Comparison of ENCODE assay signal across 1 cellular context in the genomic region with DNA sequence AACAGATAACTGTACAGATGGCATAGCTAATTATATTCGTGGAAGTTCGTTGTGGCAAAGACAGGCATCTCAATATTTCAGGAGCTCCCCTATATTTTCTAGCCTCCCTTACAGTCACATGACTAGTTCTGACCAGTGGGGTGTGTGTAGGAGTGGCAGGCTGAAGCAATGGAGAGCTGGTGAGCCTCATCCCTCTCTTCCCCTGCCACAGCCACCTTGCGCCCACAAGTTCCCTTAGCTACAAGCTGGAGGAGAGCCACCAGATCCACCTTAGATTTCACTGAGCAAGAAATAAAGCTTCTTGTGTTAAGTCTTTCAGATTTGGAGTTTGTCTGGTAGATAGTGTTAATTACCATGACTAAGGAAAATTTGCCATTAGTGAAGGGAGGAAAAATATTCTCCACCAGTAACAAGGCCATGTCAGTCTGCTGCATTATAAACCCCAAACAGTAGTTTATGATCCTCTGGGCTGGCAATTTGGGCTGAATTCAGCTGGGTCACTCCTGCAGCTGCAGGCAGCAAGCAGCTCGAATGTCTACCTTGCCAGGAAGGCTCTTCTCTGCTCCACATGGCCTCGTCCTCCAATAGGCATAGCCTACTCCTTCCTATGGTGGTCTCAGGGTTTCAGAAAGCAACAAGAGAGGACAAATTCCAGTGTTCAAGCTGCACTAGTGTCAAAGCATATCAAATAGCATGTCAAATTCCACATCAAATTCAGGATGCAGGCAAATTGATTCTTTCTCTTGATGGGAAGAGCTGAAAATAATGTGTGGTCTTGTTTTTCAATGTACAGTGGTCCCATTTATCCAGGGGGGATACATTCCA.
TF ChIP-seq lines count a peak whose summit lies in the region.

No MANE protein-coding gene starts in this region.

TF ChIP-seq in HepG2, 621 proteins besides CTCF, POLR2A, EP300 and RAD21 (continued from another document and continues in another):
- no peak; the same call in 1 of the 2 replicates for TF ChIP-seq KDM5B (CRISPR knock-in tag; IDR thresholded peaks at IDR 0.05; ENCODE audit: borderline replicate concordance)
- TF ChIP-seq, protein P1, sequence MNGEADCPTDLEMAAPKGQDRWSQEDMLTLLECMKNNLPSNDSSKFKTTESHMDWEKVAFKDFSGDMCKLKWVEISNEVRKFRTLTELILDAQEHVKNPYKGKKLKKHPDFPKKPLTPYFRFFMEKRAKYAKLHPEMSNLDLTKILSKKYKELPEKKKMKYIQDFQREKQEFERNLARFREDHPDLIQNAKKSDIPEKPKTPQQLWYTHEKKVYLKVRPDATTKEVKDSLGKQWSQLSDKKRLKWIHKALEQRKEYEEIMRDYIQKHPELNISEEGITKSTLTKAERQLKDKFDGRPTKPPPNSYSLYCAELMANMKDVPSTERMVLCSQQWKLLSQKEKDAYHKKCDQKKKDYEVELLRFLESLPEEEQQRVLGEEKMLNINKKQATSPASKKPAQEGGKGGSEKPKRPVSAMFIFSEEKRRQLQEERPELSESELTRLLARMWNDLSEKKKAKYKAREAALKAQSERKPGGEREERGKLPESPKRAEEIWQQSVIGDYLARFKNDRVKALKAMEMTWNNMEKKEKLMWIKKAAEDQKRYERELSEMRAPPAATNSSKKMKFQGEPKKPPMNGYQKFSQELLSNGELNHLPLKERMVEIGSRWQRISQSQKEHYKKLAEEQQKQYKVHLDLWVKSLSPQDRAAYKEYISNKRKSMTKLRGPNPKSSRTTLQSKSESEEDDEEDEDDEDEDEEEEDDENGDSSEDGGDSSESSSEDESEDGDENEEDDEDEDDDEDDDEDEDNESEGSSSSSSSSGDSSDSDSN (CRISPR knock-in tag; IDR thresholded peaks at IDR 0.05) = 0 out of 2 replicates have a peak, but pooled peaks have one; percentile 22
- TF ChIP-seq SUZ12 (IDR thresholded peaks at IDR 0.05; ENCODE audit: low read depth, low read length) = no peak
- TF ChIP-seq, protein P2, sequence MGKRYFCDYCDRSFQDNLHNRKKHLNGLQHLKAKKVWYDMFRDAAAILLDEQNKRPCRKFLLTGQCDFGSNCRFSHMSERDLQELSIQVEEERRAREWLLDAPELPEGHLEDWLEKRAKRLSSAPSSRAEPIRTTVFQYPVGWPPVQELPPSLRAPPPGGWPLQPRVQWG (CRISPR knock-in tag; IDR thresholded peaks at IDR 0.05; ENCODE audit: borderline replicate concordance, low read depth) = no peak
- TF ChIP-seq REL (CRISPR knock-in tag; conservative IDR thresholded peaks at IDR 0.05) = peak; percentile 63; the same call in 1 of the 2 replicates
- TF ChIP-seq YEATS2 (CRISPR knock-in tag; IDR thresholded peaks at IDR 0.05; ENCODE audit: borderline replicate concordance) = no peak
- TF ChIP-seq ZNF382 (CRISPR knock-in tag; IDR thresholded peaks at IDR 0.05; ENCODE audit: borderline replicate concordance) = no peak
- no peak for TF ChIP-seq BCL6 (CRISPR knock-in tag; IDR thresholded peaks at IDR 0.05)
- TF ChIP-seq, protein P3, sequence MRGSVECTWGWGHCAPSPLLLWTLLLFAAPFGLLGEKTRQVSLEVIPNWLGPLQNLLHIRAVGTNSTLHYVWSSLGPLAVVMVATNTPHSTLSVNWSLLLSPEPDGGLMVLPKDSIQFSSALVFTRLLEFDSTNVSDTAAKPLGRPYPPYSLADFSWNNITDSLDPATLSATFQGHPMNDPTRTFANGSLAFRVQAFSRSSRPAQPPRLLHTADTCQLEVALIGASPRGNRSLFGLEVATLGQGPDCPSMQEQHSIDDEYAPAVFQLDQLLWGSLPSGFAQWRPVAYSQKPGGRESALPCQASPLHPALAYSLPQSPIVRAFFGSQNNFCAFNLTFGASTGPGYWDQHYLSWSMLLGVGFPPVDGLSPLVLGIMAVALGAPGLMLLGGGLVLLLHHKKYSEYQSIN (CRISPR knock-in tag; IDR thresholded peaks at IDR 0.05; ENCODE audit: borderline replicate concordance) = no peak
- TF ChIP-seq ONECUT2 (CRISPR knock-in tag; IDR thresholded peaks at IDR 0.05) = no peak
- TF ChIP-seq, protein P4, sequence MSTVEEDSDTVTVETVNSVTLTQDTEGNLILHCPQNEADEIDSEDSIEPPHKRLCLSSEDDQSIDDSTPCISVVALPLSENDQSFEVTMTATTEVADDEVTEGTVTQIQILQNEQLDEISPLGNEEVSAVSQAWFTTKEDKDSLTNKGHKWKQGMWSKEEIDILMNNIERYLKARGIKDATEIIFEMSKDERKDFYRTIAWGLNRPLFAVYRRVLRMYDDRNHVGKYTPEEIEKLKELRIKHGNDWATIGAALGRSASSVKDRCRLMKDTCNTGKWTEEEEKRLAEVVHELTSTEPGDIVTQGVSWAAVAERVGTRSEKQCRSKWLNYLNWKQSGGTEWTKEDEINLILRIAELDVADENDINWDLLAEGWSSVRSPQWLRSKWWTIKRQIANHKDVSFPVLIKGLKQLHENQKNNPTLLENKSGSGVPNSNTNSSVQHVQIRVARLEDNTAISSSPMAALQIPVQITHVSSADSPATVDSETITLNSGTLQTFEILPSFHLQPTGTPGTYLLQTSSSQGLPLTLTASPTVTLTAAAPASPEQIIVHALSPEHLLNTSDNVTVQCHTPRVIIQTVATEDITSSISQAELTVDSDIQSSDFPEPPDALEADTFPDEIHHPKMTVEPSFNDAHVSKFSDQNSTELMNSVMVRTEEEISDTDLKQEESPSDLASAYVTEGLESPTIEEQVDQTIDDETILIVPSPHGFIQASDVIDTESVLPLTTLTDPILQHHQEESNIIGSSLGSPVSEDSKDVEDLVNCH (CRISPR knock-in tag; IDR thresholded peaks at IDR 0.05) = 0 out of 2 replicates have a peak, but pooled peaks have one; percentile 41
- TF ChIP-seq SALL2 (CRISPR knock-in tag; IDR thresholded peaks at IDR 0.05) = no peak; the same call in 1 of the 2 replicates
- TF ChIP-seq ZNF567 (CRISPR knock-in tag; IDR thresholded peaks at IDR 0.05; ENCODE audit: borderline replicate concordance) = no peak
- TF ChIP-seq HIVEP1 (CRISPR knock-in tag; IDR thresholded peaks at IDR 0.05) = no peak
- no peak for TF ChIP-seq YY1 (IDR thresholded peaks at IDR 0.05; ENCODE audit: insufficient read depth, insufficient replicate concordance, low read depth, low read length)
- no peak for TF ChIP-seq NCOA1 (CRISPR knock-in tag; IDR thresholded peaks at IDR 0.05)
- TF ChIP-seq ZFAT (CRISPR knock-in tag; conservative IDR thresholded peaks at IDR 0.05) = no peak
- TF ChIP-seq SIX1 (CRISPR knock-in tag; IDR thresholded peaks at IDR 0.05; ENCODE audit: borderline replicate concordance) = no peak; the same call in 1 of the 2 replicates
- TF ChIP-seq MLLT10 (CRISPR knock-in tag; IDR thresholded peaks at IDR 0.05) = no peak
- no peak for TF ChIP-seq SATB2 (CRISPR knock-in tag; IDR thresholded peaks at IDR 0.05)
- TF ChIP-seq, protein P5, sequence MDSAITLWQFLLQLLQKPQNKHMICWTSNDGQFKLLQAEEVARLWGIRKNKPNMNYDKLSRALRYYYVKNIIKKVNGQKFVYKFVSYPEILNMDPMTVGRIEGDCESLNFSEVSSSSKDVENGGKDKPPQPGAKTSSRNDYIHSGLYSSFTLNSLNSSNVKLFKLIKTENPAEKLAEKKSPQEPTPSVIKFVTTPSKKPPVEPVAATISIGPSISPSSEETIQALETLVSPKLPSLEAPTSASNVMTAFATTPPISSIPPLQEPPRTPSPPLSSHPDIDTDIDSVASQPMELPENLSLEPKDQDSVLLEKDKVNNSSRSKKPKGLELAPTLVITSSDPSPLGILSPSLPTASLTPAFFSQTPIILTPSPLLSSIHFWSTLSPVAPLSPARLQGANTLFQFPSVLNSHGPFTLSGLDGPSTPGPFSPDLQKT (CRISPR knock-in tag; IDR thresholded peaks at IDR 0.05; ENCODE audit: borderline replicate concordance) = no peak
- TF ChIP-seq, protein P6, sequence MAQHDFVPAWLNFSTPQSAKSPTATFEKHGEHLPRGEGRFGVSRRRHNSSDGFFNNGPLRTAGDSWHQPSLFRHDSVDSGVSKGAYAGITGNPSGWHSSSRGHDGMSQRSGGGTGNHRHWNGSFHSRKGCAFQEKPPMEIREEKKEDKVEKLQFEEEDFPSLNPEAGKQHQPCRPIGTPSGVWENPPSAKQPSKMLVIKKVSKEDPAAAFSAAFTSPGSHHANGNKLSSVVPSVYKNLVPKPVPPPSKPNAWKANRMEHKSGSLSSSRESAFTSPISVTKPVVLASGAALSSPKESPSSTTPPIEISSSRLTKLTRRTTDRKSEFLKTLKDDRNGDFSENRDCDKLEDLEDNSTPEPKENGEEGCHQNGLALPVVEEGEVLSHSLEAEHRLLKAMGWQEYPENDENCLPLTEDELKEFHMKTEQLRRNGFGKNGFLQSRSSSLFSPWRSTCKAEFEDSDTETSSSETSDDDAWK (CRISPR knock-in tag; IDR thresholded peaks at IDR 0.05) = no peak
- TF ChIP-seq, protein P7, sequence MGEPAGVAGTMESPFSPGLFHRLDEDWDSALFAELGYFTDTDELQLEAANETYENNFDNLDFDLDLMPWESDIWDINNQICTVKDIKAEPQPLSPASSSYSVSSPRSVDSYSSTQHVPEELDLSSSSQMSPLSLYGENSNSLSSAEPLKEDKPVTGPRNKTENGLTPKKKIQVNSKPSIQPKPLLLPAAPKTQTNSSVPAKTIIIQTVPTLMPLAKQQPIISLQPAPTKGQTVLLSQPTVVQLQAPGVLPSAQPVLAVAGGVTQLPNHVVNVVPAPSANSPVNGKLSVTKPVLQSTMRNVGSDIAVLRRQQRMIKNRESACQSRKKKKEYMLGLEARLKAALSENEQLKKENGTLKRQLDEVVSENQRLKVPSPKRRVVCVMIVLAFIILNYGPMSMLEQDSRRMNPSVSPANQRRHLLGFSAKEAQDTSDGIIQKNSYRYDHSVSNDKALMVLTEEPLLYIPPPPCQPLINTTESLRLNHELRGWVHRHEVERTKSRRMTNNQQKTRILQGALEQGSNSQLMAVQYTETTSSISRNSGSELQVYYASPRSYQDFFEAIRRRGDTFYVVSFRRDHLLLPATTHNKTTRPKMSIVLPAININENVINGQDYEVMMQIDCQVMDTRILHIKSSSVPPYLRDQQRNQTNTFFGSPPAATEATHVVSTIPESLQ (CRISPR knock-in tag; conservative IDR thresholded peaks at IDR 0.05) = no peak
- TF ChIP-seq, protein P8, sequence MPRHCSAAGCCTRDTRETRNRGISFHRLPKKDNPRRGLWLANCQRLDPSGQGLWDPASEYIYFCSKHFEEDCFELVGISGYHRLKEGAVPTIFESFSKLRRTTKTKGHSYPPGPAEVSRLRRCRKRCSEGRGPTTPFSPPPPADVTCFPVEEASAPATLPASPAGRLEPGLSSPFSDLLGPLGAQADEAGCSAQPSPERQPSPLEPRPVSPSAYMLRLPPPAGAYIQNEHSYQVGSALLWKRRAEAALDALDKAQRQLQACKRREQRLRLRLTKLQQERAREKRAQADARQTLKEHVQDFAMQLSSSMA (CRISPR knock-in tag; IDR thresholded peaks at IDR 0.05) = no peak
- TF ChIP-seq POGZ (CRISPR knock-in tag; IDR thresholded peaks at IDR 0.05) = no peak; the same call in 1 of the 2 replicates
- TF ChIP-seq HOXA3 (CRISPR knock-in tag; IDR thresholded peaks at IDR 0.05) = peak; percentile 37; the same call in 1 of the 2 replicates
- no peak for TF ChIP-seq NFRKB (IDR thresholded peaks at IDR 0.05)
- TF ChIP-seq REPIN1 (CRISPR knock-in tag; IDR thresholded peaks at IDR 0.05; ENCODE audit: borderline replicate concordance, low read depth) = no peak
- TF ChIP-seq, protein P9, sequence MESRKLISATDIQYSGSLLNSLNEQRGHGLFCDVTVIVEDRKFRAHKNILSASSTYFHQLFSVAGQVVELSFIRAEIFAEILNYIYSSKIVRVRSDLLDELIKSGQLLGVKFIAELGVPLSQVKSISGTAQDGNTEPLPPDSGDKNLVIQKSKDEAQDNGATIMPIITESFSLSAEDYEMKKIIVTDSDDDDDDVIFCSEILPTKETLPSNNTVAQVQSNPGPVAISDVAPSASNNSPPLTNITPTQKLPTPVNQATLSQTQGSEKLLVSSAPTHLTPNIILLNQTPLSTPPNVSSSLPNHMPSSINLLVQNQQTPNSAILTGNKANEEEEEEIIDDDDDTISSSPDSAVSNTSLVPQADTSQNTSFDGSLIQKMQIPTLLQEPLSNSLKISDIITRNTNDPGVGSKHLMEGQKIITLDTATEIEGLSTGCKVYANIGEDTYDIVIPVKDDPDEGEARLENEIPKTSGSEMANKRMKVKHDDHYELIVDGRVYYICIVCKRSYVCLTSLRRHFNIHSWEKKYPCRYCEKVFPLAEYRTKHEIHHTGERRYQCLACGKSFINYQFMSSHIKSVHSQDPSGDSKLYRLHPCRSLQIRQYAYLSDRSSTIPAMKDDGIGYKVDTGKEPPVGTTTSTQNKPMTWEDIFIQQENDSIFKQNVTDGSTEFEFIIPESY (CRISPR knock-in tag; IDR thresholded peaks at IDR 0.05) = 0 out of 2 replicates have a peak, but pooled peaks have one; percentile 1
- 0 out of 2 replicates have a peak, but pooled peaks have one; percentile 73 for TF ChIP-seq ZC3H13 (CRISPR knock-in tag; IDR thresholded peaks at IDR 0.05)
- peak; percentile 59; the same call in 1 of the 2 replicates for TF ChIP-seq NFE2L1 (CRISPR knock-in tag; IDR thresholded peaks at IDR 0.05; ENCODE audit: borderline replicate concordance)
- TF ChIP-seq GATAD1 (CRISPR knock-in tag; IDR thresholded peaks at IDR 0.05) = peak; percentile 50
- no peak for TF ChIP-seq XBP1 (CRISPR knock-in tag; IDR thresholded peaks at IDR 0.05)
- peak; percentile 55 for TF ChIP-seq XRCC5 (optimal IDR thresholded peaks at IDR 0.05; ENCODE audit: low read length)
- no peak for TF ChIP-seq ZNF766 (CRISPR knock-in tag; IDR thresholded peaks at IDR 0.05; ENCODE audit: borderline replicate concordance)
- no peak for TF ChIP-seq DR1 (CRISPR knock-in tag; IDR thresholded peaks at IDR 0.05)
- TF ChIP-seq ZNF772 (CRISPR knock-in tag; IDR thresholded peaks at IDR 0.05) = no peak; the same call in 1 of the 2 replicates
- TF ChIP-seq AKAP8 (CRISPR knock-in tag; IDR thresholded peaks at IDR 0.05) = no peak; the same call in 1 of the 2 replicates
- TF ChIP-seq TAF15 (IDR thresholded peaks at IDR 0.05; ENCODE audit: low read depth, low read length, poor library complexity, severe bottlenecking) = no peak
- 0 out of 2 replicates have a peak, but pooled peaks have one; percentile 45 for TF ChIP-seq ARNT2 (CRISPR knock-in tag; IDR thresholded peaks at IDR 0.05; ENCODE audit: low read depth)
- TF ChIP-seq SOX5 (CRISPR knock-in tag; IDR thresholded peaks at IDR 0.05; ENCODE audit: borderline replicate concordance) = peak; percentile 34; the same call in 1 of the 2 replicates
- TF ChIP-seq, protein P10, sequence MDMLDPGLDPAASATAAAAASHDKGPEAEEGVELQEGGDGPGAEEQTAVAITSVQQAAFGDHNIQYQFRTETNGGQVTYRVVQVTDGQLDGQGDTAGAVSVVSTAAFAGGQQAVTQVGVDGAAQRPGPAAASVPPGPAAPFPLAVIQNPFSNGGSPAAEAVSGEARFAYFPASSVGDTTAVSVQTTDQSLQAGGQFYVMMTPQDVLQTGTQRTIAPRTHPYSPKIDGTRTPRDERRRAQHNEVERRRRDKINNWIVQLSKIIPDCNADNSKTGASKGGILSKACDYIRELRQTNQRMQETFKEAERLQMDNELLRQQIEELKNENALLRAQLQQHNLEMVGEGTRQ (IDR thresholded peaks at IDR 0.05; ENCODE audit: low read depth, low read length) = peak; percentile 66
- TF ChIP-seq, protein P10 (CRISPR knock-in tag; IDR thresholded peaks at IDR 0.05; ENCODE audit: borderline replicate concordance) = peak; percentile 87; the same call in 1 of the 2 replicates
- peak; percentile 15; the same call in 1 of the 2 replicates for TF ChIP-seq ZBTB3 (CRISPR knock-in tag; IDR thresholded peaks at IDR 0.05; ENCODE audit: borderline replicate concordance, low read depth)
- no peak for TF ChIP-seq KDM1A (CRISPR knock-in tag; IDR thresholded peaks at IDR 0.05)
- no peak for TF ChIP-seq ZNF350 (CRISPR knock-in tag; IDR thresholded peaks at IDR 0.05; ENCODE audit: borderline replicate concordance, low read depth)
